Comparison of ENCODE assay signal across 8 cellular contexts in genomic region chr5:150846651-150847333, GRCh38.
DNase-seq lines count a peak whose midpoint lies in the region; ATAC-seq and TF ChIP-seq lines count a peak whose summit lies in the region.

No MANE protein-coding gene starts in this region.

- peak; percentile 26 for DNase-seq in DMS153 treated with DMSO at 0.1 percent for 48 hours (lab: John Stamatoyannopoulos, UW; ENCODE audit: unreplicated experiment)
- peak; percentile 88 to 89 for DNase-seq in HL-60 (ENCODE audit: low read depth in 1 of 2, low spot score in 1 of 2)
- peak; percentile 79 for DNase-seq in NCI-H748 treated with DMSO at 0.1 percent for 48 hours (lab: John Stamatoyannopoulos, UW)
- peak; percentile 34 to 44 for DNase-seq in activated CD4-positive, alpha-beta T cell treated with anti-CD3 and anti-CD28 coated beads, Interleukin-2, amount 50 U/mL, for 4 hours
- peak; percentile 56 to 66 (median 60) for DNase-seq in effector memory CD8-positive, alpha-beta T cell
- peak; percentile 13 for DNase-seq in middle frontal gyrus (ENCODE audit: extremely low spot score, low spot score)

- TF ChIP-seq CTCF in HL-60 (IDR thresholded peaks at IDR 0.05; ENCODE audit: insufficient read depth, low read length) = peak; percentile 45

- no peaks in the 10 kb centered on the region for H3K9me3 Mint-ChIP-seq in effector memory CD8-positive, alpha-beta T cell
- H3K9me3 Mint-ChIP-seq in stimulated activated memory B cell treated with anti-CD40 and anti-IgM and Interleukin-4, amounts not matched to agents 10 μg/mL and 1 μg/mL and 100 μg/mL, for 72 hours = peaks cover 4% of the 10 kb centered on the region

- H3K27me3 ChIP-seq in HL-60 (ENCODE audit: insufficient read depth, poor library complexity, severe bottlenecking) = no peaks in the 10 kb centered on the region

- H3K4me3 Mint-ChIP-seq in effector memory CD8-positive, alpha-beta T cell = peak overlapping the region; percentile 82 to 83
- peak overlapping the region; percentile 68 for H3K4me3 Mint-ChIP-seq in stimulated activated memory B cell treated with anti-CD40 and anti-IgM and Interleukin-4, amounts not matched to agents 10 μg/mL and 1 μg/mL and 100 μg/mL, for 72 hours

- H3K36me3 Mint-ChIP-seq in effector memory CD8-positive, alpha-beta T cell (ENCODE audit: insufficient read depth) = no peaks in the 10 kb centered on the region
- no peaks in the 10 kb centered on the region for H3K36me3 Mint-ChIP-seq in stimulated activated memory B cell treated with anti-CD40 and anti-IgM and Interleukin-4, amounts not matched to agents 10 μg/mL and 1 μg/mL and 100 μg/mL, for 72 hours

- H3K27ac Mint-ChIP-seq in effector memory CD8-positive, alpha-beta T cell = peak overlapping the region; percentile 84 to 87
- no peak overlapping the region for H3K27ac Mint-ChIP-seq in stimulated activated memory B cell treated with anti-CD40 and anti-IgM and Interleukin-4, amounts not matched to agents 10 μg/mL and 1 μg/mL and 100 μg/mL, for 72 hours

- peaks cover 10 to 14% of the 10 kb centered on the region in 2 donors for H3K4me1 Mint-ChIP-seq in effector memory CD8-positive, alpha-beta T cell (ENCODE audit: low read depth in 2 of 2)
- peaks cover 14% of the 10 kb centered on the region for H3K4me1 Mint-ChIP-seq in stimulated activated memory B cell treated with anti-CD40 and anti-IgM and Interleukin-4, amounts not matched to agents 10 μg/mL and 1 μg/mL and 100 μg/mL, for 72 hours

- peak overlapping the region; percentile 69 for H3K27ac ChIP-seq in HL-60 (replicated peaks)

- H3K4me3 ChIP-seq in HL-60 (replicated peaks; ENCODE audit: insufficient read depth, low read length) = peak overlapping the region; percentile 18

- peak; percentile 92 for ATAC-seq in GM21390 (IDR thresholded peaks at IDR 0.05; ENCODE audit: unreplicated experiment)
- ATAC-seq in effector memory CD8-positive, alpha-beta T cell (replicated peaks) = peak; percentile 93
- ATAC-seq in stimulated activated memory B cell treated with anti-CD40 and anti-IgM and Interleukin-4, amounts not matched to agents 10 μg/mL and 1 μg/mL and 100 μg/mL, for 72 hours = peak; percentile 87

- H3K27me3 Mint-ChIP-seq in effector memory CD8-positive, alpha-beta T cell = peaks cover 0 to 13% of the 10 kb centered on the region in 2 donors
- H3K27me3 Mint-ChIP-seq in stimulated activated memory B cell treated with anti-CD40 and anti-IgM and Interleukin-4, amounts not matched to agents 10 μg/mL and 1 μg/mL and 100 μg/mL, for 72 hours = no peaks in the 10 kb centered on the region

Comparison
In these comparisons a context has a peak if more than half of its experiments do, and no peak if none do; other contexts are left out.
1. Peak in every context shown above with its lines: DNase-seq, ATAC-seq, H3K4me3 ChIP-seq and H3K27ac ChIP-seq.
2. DNase-seq: peak in every context shown above with its lines; median percentile 88 in HL-60; 79 in NCI-H748 treated with DMSO at 0.1 percent for 48 hours; 60 in effector memory CD8-positive, alpha-beta T cell; 39 in activated CD4-positive, alpha-beta T cell treated with anti-CD3 and anti-CD28 coated beads, Interleukin-2, amount 50 U/mL, for 4 hours; 26 in DMS153 treated with DMSO at 0.1 percent for 48 hours; 13 in middle frontal gyrus.